1 cellular context compared by ENCODE assay signal in the genomic region with DNA sequence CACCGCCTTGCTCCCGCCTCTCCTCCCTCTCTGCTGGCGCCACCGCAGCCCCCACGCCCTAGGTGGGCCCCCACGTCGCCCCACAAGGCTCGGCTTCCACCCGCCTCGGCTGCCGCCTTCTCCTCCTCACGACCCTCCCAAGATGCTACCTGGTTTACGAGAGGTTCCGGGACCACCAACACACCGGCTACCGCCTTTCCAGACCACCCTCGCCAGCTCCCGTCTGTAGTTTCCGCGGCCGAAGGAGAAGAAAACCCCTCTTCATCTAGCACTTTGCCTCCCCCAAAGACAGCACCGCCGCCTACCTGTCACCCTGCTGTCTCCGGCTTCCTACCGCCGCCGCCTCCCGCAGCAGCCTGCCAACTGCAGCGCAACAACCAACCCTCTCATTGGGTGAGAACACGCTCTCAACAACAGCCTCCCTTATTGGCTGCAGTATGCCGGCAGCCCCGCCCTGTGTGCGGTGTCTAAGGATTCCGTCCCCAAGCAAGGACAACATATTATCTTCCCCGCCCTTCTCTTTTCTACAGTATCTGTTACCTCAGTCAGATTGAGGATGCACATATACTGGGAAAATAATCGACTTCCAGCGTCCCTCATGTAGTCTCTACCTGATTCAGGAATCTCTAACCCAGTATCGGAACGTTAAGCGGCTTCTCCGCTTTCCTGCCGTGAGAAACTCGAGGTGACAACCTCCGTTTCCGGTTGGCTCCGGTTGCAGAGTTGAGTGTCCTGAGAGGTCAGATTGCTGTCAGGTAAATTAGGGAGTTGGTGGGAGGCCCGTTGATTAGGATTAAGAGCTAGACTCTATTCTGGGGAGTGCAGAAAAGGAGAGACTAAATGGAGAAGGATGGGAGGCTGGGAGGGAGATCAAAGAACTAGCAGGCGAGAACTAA.
TF ChIP-seq lines count a peak whose summit lies in the region.

A gene (minus strand): TSS at position 367 of the 896 bp plus-strand sequence. CDS start 47,662 bp downstream, outside the sequence.
A gene (plus strand): TSS at position 697 of the 896 bp plus-strand sequence. CDS start 6,882 bp downstream, outside the sequence.

TF ChIP-seq in H1, 55 proteins besides CTCF, POLR2A, EP300 and RAD21 (continues in another document):
- TF ChIP-seq PHF8 (conservative IDR thresholded peaks at IDR 0.05; ENCODE audit: low read depth, low read length) (peak; percentile 71; the same call in 1 of the 2 replicates), SRF (IDR thresholded peaks at IDR 0.05; ENCODE audit: low read depth, low read length) (no peak), RBBP5 (IDR thresholded peaks at IDR 0.05; ENCODE audit: borderline replicate concordance, low read depth, low read length) (peak; percentile 65; the same call in 1 of the 2 replicates), GTF2F1 (IDR thresholded peaks at IDR 0.05; ENCODE audit: borderline replicate concordance, low read depth, low read length) (no peak), CBX5 (IDR thresholded peaks at IDR 0.05; ENCODE audit: low read depth, low read length) (no peak), KDM5A (IDR thresholded peaks at IDR 0.05; ENCODE audit: low read length) (peak; percentile 89), TEAD4 (IDR thresholded peaks at IDR 0.05; ENCODE audit: low read depth, low read length) (peak; percentile 41; the same call in 1 of the 2 replicates), JUN (IDR thresholded peaks at IDR 0.05; ENCODE audit: low read depth, low read length) (no peak), NANOG (IDR thresholded peaks at IDR 0.05; ENCODE audit: insufficient read depth, low read depth, low read length, poor library complexity, severe bottlenecking) (peak; percentile 6), EZH2 (IDR thresholded peaks at IDR 0.05; ENCODE audit: low read depth, low read length, severe bottlenecking) (no peak), CTBP2 (IDR thresholded peaks at IDR 0.05; ENCODE audit: borderline replicate concordance, insufficient read depth, insufficient read length, low read length) (peak; percentile 97), EGR1 (IDR thresholded peaks at IDR 0.05; ENCODE audit: borderline replicate concordance, low read depth, low read length) (no peak), SIRT6 (IDR thresholded peaks at IDR 0.05; ENCODE audit: low read length) (no peak), YY1 (IDR thresholded peaks at IDR 0.05; ENCODE audit: low read depth, low read length) (peak; percentile 15; the same call in 1 of the 2 replicates), POU5F1 (IDR thresholded peaks at IDR 0.05; ENCODE audit: low read depth, low read length) (0 out of 2 replicates have a peak, but pooled peaks have one; percentile 7), SIN3A (conservative IDR thresholded peaks at IDR 0.05 in 1 of 2, IDR thresholded peaks at IDR 0.05 in 1 of 2; ENCODE audit: low read depth in 1 of 2, low read length in 2 of 2) (peak; percentile 92 to 98; a peak in 3 of 4 replicates), TCF12 (IDR thresholded peaks at IDR 0.05; ENCODE audit: low read depth, low read length) (no peak), BACH1 (IDR thresholded peaks at IDR 0.05; ENCODE audit: low read length) (no peak), POLR2AphosphoS5 (IDR thresholded peaks at IDR 0.05; ENCODE audit: low read depth, low read length) (0 out of 2 replicates have a peak, but pooled peaks have one; percentile 38), SP2 (IDR thresholded peaks at IDR 0.05; ENCODE audit: low read length) (no peak), KDM4A (IDR thresholded peaks at IDR 0.05; ENCODE audit: low read depth, low read length, severe bottlenecking) (peak; percentile 98), SAP30 (IDR thresholded peaks at IDR 0.05; ENCODE audit: insufficient read depth, insufficient replicate concordance, low read length) (peak; percentile 98), BRCA1 (IDR thresholded peaks at IDR 0.05; ENCODE audit: low read depth, low read length) (no peak), RXRA (IDR thresholded peaks at IDR 0.05; ENCODE audit: insufficient read depth, low read depth, low read length) (no peak), FOSL1 (IDR thresholded peaks at IDR 0.05; ENCODE audit: insufficient read depth, low read depth, low read length) (no peak), SP4 (IDR thresholded peaks at IDR 0.05; ENCODE audit: low read length) (peak; percentile 96), CBX8 (IDR thresholded peaks at IDR 0.05; ENCODE audit: borderline replicate concordance, low read depth, low read length) (no peak), ASH2L (IDR thresholded peaks at IDR 0.05; ENCODE audit: low read length) (peak; percentile 98), TBP (IDR thresholded peaks at IDR 0.05; ENCODE audit: low read depth, low read length) (peak; percentile 86), SIX5 (IDR thresholded peaks at IDR 0.05; ENCODE audit: low read depth, low read length) (peak; percentile 33), HDAC2 (IDR thresholded peaks at IDR 0.05; ENCODE audit: borderline replicate concordance in 1 of 2, low read depth in 2 of 2, low read length in 2 of 2) (peak; percentile 66 to 90; a peak in 2 of 4 replicates), TAF1 (IDR thresholded peaks at IDR 0.05; ENCODE audit: low read depth, low read length) (peak; percentile 91), TAF7 (optimal IDR thresholded peaks at IDR 0.05; ENCODE audit: borderline replicate concordance, low read depth, low read length) (peak; percentile 55), JUND (IDR thresholded peaks at IDR 0.05; ENCODE audit: low read length) (no peak), HDAC6 (IDR thresholded peaks at IDR 0.05; ENCODE audit: low read depth, low read length) (no peak), BCL11A (IDR thresholded peaks at IDR 0.05; ENCODE audit: low read depth in 2 of 2, low read length in 2 of 2) (no peak), NRF1 (IDR thresholded peaks at IDR 0.05; ENCODE audit: low read depth, low read length) (no peak), KDM1A (IDR thresholded peaks at IDR 0.05; ENCODE audit: borderline replicate concordance, low read length) (no peak), CHD2 (IDR thresholded peaks at IDR 0.05; ENCODE audit: low read length) (peak; percentile 72), RNF2 (IDR thresholded peaks at IDR 0.05; ENCODE audit: borderline replicate concordance, low read depth, low read length, missing control alignments, poor library complexity, severe bottlenecking) (no peak), SP1 (IDR thresholded peaks at IDR 0.05; ENCODE audit: low read depth, low read length) (peak; percentile 92), MAFK (IDR thresholded peaks at IDR 0.05; ENCODE audit: low read depth, low read length) (no peak), RFX5 (IDR thresholded peaks at IDR 0.05; ENCODE audit: borderline replicate concordance, low read depth, low read length) (no peak), CREB1 (IDR thresholded peaks at IDR 0.05) (no peak; the same call in 1 of the 2 replicates), SUZ12 (IDR thresholded peaks at IDR 0.05; ENCODE audit: low read length) (no peak), CHD1 (IDR thresholded peaks at IDR 0.05; ENCODE audit: low read depth, low read length) (no peak), ZNF274 (IDR thresholded peaks at IDR 0.05; ENCODE audit: borderline replicate concordance, extremely low read depth, low read length) (no peak)
- TF ChIP-seq, protein P1, sequence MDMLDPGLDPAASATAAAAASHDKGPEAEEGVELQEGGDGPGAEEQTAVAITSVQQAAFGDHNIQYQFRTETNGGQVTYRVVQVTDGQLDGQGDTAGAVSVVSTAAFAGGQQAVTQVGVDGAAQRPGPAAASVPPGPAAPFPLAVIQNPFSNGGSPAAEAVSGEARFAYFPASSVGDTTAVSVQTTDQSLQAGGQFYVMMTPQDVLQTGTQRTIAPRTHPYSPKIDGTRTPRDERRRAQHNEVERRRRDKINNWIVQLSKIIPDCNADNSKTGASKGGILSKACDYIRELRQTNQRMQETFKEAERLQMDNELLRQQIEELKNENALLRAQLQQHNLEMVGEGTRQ (IDR thresholded peaks at IDR 0.05; ENCODE audit: low read length) = no peak
- TF ChIP-seq, protein P2, sequence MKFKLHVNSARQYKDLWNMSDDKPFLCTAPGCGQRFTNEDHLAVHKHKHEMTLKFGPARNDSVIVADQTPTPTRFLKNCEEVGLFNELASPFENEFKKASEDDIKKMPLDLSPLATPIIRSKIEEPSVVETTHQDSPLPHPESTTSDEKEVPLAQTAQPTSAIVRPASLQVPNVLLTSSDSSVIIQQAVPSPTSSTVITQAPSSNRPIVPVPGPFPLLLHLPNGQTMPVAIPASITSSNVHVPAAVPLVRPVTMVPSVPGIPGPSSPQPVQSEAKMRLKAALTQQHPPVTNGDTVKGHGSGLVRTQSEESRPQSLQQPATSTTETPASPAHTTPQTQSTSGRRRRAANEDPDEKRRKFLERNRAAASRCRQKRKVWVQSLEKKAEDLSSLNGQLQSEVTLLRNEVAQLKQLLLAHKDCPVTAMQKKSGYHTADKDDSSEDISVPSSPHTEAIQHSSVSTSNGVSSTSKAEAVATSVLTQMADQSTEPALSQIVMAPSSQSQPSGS (IDR thresholded peaks at IDR 0.05; ENCODE audit: low read length) = no peak
- TF ChIP-seq, protein P3, sequence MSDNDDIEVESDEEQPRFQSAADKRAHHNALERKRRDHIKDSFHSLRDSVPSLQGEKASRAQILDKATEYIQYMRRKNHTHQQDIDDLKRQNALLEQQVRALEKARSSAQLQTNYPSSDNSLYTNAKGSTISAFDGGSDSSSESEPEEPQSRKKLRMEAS (IDR thresholded peaks at IDR 0.05) = no peak
- TF ChIP-seq, protein P4, sequence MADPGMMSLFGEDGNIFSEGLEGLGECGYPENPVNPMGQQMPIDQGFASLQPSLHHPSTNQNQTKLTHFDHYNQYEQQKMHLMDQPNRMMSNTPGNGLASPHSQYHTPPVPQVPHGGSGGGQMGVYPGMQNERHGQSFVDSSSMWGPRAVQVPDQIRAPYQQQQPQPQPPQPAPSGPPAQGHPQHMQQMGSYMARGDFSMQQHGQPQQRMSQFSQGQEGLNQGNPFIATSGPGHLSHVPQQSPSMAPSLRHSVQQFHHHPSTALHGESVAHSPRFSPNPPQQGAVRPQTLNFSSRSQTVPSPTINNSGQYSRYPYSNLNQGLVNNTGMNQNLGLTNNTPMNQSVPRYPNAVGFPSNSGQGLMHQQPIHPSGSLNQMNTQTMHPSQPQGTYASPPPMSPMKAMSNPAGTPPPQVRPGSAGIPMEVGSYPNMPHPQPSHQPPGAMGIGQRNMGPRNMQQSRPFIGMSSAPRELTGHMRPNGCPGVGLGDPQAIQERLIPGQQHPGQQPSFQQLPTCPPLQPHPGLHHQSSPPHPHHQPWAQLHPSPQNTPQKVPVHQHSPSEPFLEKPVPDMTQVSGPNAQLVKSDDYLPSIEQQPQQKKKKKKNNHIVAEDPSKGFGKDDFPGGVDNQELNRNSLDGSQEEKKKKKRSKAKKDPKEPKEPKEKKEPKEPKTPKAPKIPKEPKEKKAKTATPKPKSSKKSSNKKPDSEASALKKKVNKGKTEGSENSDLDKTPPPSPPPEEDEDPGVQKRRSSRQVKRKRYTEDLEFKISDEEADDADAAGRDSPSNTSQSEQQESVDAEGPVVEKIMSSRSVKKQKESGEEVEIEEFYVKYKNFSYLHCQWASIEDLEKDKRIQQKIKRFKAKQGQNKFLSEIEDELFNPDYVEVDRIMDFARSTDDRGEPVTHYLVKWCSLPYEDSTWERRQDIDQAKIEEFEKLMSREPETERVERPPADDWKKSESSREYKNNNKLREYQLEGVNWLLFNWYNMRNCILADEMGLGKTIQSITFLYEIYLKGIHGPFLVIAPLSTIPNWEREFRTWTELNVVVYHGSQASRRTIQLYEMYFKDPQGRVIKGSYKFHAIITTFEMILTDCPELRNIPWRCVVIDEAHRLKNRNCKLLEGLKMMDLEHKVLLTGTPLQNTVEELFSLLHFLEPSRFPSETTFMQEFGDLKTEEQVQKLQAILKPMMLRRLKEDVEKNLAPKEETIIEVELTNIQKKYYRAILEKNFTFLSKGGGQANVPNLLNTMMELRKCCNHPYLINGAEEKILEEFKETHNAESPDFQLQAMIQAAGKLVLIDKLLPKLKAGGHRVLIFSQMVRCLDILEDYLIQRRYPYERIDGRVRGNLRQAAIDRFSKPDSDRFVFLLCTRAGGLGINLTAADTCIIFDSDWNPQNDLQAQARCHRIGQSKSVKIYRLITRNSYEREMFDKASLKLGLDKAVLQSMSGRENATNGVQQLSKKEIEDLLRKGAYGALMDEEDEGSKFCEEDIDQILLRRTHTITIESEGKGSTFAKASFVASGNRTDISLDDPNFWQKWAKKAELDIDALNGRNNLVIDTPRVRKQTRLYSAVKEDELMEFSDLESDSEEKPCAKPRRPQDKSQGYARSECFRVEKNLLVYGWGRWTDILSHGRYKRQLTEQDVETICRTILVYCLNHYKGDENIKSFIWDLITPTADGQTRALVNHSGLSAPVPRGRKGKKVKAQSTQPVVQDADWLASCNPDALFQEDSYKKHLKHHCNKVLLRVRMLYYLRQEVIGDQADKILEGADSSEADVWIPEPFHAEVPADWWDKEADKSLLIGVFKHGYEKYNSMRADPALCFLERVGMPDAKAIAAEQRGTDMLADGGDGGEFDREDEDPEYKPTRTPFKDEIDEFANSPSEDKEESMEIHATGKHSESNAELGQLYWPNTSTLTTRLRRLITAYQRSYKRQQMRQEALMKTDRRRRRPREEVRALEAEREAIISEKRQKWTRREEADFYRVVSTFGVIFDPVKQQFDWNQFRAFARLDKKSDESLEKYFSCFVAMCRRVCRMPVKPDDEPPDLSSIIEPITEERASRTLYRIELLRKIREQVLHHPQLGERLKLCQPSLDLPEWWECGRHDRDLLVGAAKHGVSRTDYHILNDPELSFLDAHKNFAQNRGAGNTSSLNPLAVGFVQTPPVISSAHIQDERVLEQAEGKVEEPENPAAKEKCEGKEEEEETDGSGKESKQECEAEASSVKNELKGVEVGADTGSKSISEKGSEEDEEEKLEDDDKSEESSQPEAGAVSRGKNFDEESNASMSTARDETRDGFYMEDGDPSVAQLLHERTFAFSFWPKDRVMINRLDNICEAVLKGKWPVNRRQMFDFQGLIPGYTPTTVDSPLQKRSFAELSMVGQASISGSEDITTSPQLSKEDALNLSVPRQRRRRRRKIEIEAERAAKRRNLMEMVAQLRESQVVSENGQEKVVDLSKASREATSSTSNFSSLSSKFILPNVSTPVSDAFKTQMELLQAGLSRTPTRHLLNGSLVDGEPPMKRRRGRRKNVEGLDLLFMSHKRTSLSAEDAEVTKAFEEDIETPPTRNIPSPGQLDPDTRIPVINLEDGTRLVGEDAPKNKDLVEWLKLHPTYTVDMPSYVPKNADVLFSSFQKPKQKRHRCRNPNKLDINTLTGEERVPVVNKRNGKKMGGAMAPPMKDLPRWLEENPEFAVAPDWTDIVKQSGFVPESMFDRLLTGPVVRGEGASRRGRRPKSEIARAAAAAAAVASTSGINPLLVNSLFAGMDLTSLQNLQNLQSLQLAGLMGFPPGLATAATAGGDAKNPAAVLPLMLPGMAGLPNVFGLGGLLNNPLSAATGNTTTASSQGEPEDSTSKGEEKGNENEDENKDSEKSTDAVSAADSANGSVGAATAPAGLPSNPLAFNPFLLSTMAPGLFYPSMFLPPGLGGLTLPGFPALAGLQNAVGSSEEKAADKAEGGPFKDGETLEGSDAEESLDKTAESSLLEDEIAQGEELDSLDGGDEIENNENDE (IDR thresholded peaks at IDR 0.05; ENCODE audit: insufficient replicate concordance, low read length) = no peak
- TF ChIP-seq, protein P5, sequence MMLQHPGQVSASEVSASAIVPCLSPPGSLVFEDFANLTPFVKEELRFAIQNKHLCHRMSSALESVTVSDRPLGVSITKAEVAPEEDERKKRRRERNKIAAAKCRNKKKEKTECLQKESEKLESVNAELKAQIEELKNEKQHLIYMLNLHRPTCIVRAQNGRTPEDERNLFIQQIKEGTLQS (IDR thresholded peaks at IDR 0.05; ENCODE audit: insufficient read depth, low read depth, low read length) = no peak
- TF ChIP-seq, protein P6, sequence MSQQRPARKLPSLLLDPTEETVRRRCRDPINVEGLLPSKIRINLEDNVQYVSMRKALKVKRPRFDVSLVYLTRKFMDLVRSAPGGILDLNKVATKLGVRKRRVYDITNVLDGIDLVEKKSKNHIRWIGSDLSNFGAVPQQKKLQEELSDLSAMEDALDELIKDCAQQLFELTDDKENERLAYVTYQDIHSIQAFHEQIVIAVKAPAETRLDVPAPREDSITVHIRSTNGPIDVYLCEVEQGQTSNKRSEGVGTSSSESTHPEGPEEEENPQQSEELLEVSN (IDR thresholded peaks at IDR 0.05) = 0 out of 2 replicates have a peak, but pooled peaks have one; percentile 30
